ENCODE assay signal across 13 cellular contexts in the genomic region with DNA sequence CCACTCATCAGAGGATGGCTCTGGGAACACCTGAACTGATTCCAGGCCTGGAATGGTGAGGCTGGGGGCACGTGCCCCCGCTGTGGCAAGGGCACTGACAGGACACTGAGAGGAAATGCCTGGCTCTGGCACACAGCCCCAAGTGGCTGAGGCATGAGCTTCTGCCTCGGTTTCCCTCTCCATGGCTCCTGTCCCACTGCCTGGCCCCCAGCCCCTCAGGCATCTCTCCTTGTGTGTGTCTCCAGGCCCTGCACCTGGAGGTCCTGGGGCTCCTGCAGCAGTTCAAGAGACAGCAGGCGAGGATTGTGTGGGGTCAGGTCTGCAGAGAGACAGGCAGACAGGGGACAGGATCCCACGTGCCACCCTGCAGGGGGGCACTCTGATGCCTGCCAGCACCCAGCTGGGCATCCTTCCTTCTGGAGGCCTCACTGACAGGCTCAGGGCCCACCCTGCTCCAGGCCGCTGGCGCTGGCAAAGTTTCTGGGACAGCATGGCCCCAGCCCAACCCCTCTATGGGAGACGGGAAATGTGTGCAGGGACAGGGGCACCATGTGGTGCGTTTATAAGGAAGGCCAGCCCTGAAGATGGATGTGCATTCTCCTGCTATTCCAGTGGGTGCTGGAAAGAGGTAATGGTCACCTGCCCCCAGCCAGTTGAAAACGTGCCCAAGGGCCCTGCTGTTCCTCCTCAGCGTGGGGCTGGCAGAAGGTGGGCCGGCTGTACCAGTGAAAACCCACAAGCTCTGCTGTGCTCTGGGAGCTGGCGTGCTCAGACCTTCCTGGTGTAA.
DNase-seq lines count a peak whose midpoint lies in the region; ATAC-seq and TF ChIP-seq lines count a peak whose summit lies in the region.
"Had no signal": no experiment of that assay in that cellular context is flagged by ENCODE, and none has a peak within 500 bp of the region (broad histone marks: within the 10 kb centered on the region; RNA-seq: fewer than 3 reads in every experiment).

No MANE protein-coding gene starts in this region.

- H3K9me3 ChIP-seq in neural progenitor cell (ENCODE audit: low read depth), result no peaks in the 10 kb centered on the region

- H3K79me2 ChIP-seq in neural progenitor cell (ENCODE audit: low read depth), result no peaks in the 10 kb centered on the region

- no peak overlapping the region for H3K4me3 Mint-ChIP-seq in natural killer cell treated with Interleukin-12 subunit alpha and Interleukin-12 subunit beta and Interleukin-15 and Interleukin-18, amount 100 ng/mL, for 72 hours
- H3K4me3 Mint-ChIP-seq in natural killer cell (no peak overlapping the region), neural progenitor cell (no peak overlapping the region)
- H3K4me3 Mint-ChIP-seq: CD4-positive, alpha-beta T cell had no signal

- H3K4me3 ChIP-seq in neural progenitor cell, result no peak overlapping the region

- H3K4me1 Mint-ChIP-seq in natural killer cell treated with Interleukin-12 subunit alpha and Interleukin-12 subunit beta and Interleukin-15 and Interleukin-18, amount 100 ng/mL, for 72 hours (ENCODE audit: low read depth in 2 of 2), result no peaks in the 10 kb centered on the region
- H3K4me1 Mint-ChIP-seq in natural killer cell, result peaks cover 0 to 5% of the 10 kb centered on the region in 2 donors
- peaks cover 40% of the 10 kb centered on the region for H3K4me1 Mint-ChIP-seq in neural progenitor cell
- H3K4me1 Mint-ChIP-seq: IgD-negative memory B cell had no signal

- TF ChIP-seq CTCF in natural killer cell (IDR thresholded peaks at IDR 0.05) (no peak), neural progenitor cell (IDR thresholded peaks at IDR 0.05) (no peak)

- no peaks in the 10 kb centered on the region for H3K36me3 ChIP-seq in neural progenitor cell

- no peaks in the 10 kb centered on the region for H3F3A ChIP-seq in neural progenitor cell (ENCODE audit: low read depth)

- no peak overlapping the region for H3K4me2 ChIP-seq in neural progenitor cell

- no peak overlapping the region for H3K27ac Mint-ChIP-seq in natural killer cell treated with Interleukin-12 subunit alpha and Interleukin-12 subunit beta and Interleukin-15 and Interleukin-18, amount 100 ng/mL, for 72 hours
- no peak overlapping the region for H3K27ac Mint-ChIP-seq in natural killer cell
- H3K27ac Mint-ChIP-seq in neural progenitor cell, result peak overlapping the region; percentile 96
- H3K27ac Mint-ChIP-seq: CD4-positive, alpha-beta T cell; IgD-negative memory B cell had no signal

- no peak overlapping the region for H3K9ac ChIP-seq in neural progenitor cell

- H3K27ac ChIP-seq in neural progenitor cell, result no peak overlapping the region

- H2AFZ ChIP-seq in neural progenitor cell (replicated peaks), result no peak overlapping the region

- peaks cover 3% of the 10 kb centered on the region for H3K9me3 Mint-ChIP-seq in natural killer cell treated with Interleukin-12 subunit alpha and Interleukin-12 subunit beta and Interleukin-15 and Interleukin-18, amount 100 ng/mL, for 72 hours
- H3K9me3 Mint-ChIP-seq in natural killer cell (peaks cover 0 to 4% of the 10 kb centered on the region in 2 donors), neural progenitor cell (peaks cover 15% of the 10 kb centered on the region)

- DNase-seq in natural killer cell treated with Interleukin-12 subunit alpha and Interleukin-12 subunit beta and Interleukin-15 and Interleukin-18, amount 100 ng/mL, for 72 hours (ENCODE audit: low spot score), result no peak
- DNase-seq in natural killer cell, result no peak
- peak; percentile 43 for DNase-seq in ecto neural progenitor cell (ENCODE audit: low spot score)
- no peak for DNase-seq in neural progenitor cell (ENCODE audit: low spot score)
- no peak for DNase-seq in NCI-H146 (lab: John Stamatoyannopoulos, UW)
- DNase-seq: Calu3; CD4-positive, alpha-beta T cell; NCI-H1436; NCI-H2081; SHP77 had no signal

- intact Hi-C loops in natural killer cell (cut with micrococcal nuclease), result no loop called here

- peak; percentile 29 to 33 for ATAC-seq in natural killer cell treated with Interleukin-12 subunit alpha and Interleukin-12 subunit beta and Interleukin-15 and Interleukin-18, amount 100 ng/mL, for 72 hours
- ATAC-seq in natural killer cell (no peak), GM18511 (IDR thresholded peaks at IDR 0.05; ENCODE audit: unreplicated experiment) (no peak), GM21723 (IDR thresholded peaks at IDR 0.05; ENCODE audit: unreplicated experiment) (no peak)

- H3K27me3 ChIP-seq in neural progenitor cell, result no peaks in the 10 kb centered on the region

- no peaks in the 10 kb centered on the region for H4K20me1 ChIP-seq in neural progenitor cell (ENCODE audit: low read depth)

- H3K27me3 Mint-ChIP-seq in natural killer cell treated with Interleukin-12 subunit alpha and Interleukin-12 subunit beta and Interleukin-15 and Interleukin-18, amount 100 ng/mL, for 72 hours, result peaks cover 20 to 27% of the 10 kb centered on the region in 2 donors
- H3K27me3 Mint-ChIP-seq in natural killer cell (ENCODE audit: low read depth in 2 of 2) (peaks cover 11 to 18% of the 10 kb centered on the region in 2 donors), neural progenitor cell (ENCODE audit: insufficient read depth, low read depth) (peaks cover 6% of the 10 kb centered on the region)

- H3K4me1 ChIP-seq in neural progenitor cell, result peaks cover 5% of the 10 kb centered on the region

- peaks cover 15% of the 10 kb centered on the region for H3K36me3 Mint-ChIP-seq in natural killer cell treated with Interleukin-12 subunit alpha and Interleukin-12 subunit beta and Interleukin-15 and Interleukin-18, amount 100 ng/mL, for 72 hours
- H3K36me3 Mint-ChIP-seq in natural killer cell, result peaks cover 10% of the 10 kb centered on the region
- no peaks in the 10 kb centered on the region for H3K36me3 Mint-ChIP-seq in neural progenitor cell

Comparison
In these comparisons a context has a peak if more than half of its experiments do, and no peak if none do; other contexts are left out.
1. ATAC-seq: peak in natural killer cell treated with Interleukin-12 subunit alpha and Interleukin-12 subunit beta and Interleukin-15 and Interleukin-18, amount 100 ng/mL, for 72 hours (2 of 2); none in natural killer cell (0 of 3), GM18511 (single experiment) and GM21723 (single experiment).